Comparison of ENCODE assay signal across 8 cellular contexts in genomic region chr13:19634129-19634740, GRCh38. TPM values are rescaled to one million over a fixed set of nuclear protein-coding genes. Genes with fewer than 3 reads are reported as not detected.
DNase-seq lines count a peak whose midpoint lies in the region; ATAC-seq, FAIRE-seq and TF ChIP-seq lines count a peak whose summit lies in the region.

No MANE protein-coding gene starts in this region.

- TF ChIP-seq CTCF in WI38 (IDR thresholded peaks at IDR 0.05; ENCODE audit: low read depth, low read length) (no peak), fibroblast of villous mesenchyme (IDR thresholded peaks at IDR 0.05; ENCODE audit: insufficient read depth, low read depth, low read length) (no peak), neural cell (IDR thresholded peaks at IDR 0.05; ENCODE audit: poor library complexity, severe bottlenecking) (no peak)

- DNase-seq in AG08395 (ENCODE audit: low spot score) (peak; percentile 51), fibroblast of villous mesenchyme (ENCODE audit: low read depth) (peak; percentile 63), frontal cortex (ENCODE audit: low spot score in 2 of 2) (no peak), NCI-H1105 treated with DMSO at 0.1 percent for 48 hours (lab: John Stamatoyannopoulos, UW) (no peak)

- no peak for TF ChIP-seq RAD21 in neural cell (conservative IDR thresholded peaks at IDR 0.05)

- H3K27ac ChIP-seq in neural cell (ENCODE audit: low read length), result peak overlapping the region; percentile 87

- peak; percentile 18 for ATAC-seq in GM18867 (IDR thresholded peaks at IDR 0.05; ENCODE audit: unreplicated experiment)
- ATAC-seq in HG03460 (IDR thresholded peaks at IDR 0.05; ENCODE audit: unreplicated experiment), result peak; percentile 23

- H3K79me2 ChIP-seq in neural cell (replicated peaks; ENCODE audit: insufficient read depth, low read length), result peaks cover 40% of the 10 kb centered on the region

- peak overlapping the region; percentile 58 for H2AFZ ChIP-seq in neural cell (ENCODE audit: low read depth, low read length)

- peak overlapping the region; percentile 83 for H3K9ac ChIP-seq in neural cell (ENCODE audit: low read length)

- no peak for TF ChIP-seq EP300 in neural cell (conservative IDR thresholded peaks at IDR 0.05; ENCODE audit: poor library complexity, severe bottlenecking)

- H4K20me1 ChIP-seq in neural cell (ENCODE audit: insufficient read depth), result no peaks in the 10 kb centered on the region

- H3F3A ChIP-seq in neural cell (ENCODE audit: insufficient read depth, low read length, poor library complexity, severe bottlenecking), result no peaks in the 10 kb centered on the region

- H3K27me3 ChIP-seq in neural cell (ENCODE audit: insufficient read depth, low read depth, low read length), result no peaks in the 10 kb centered on the region

- H3K4me2 ChIP-seq in neural cell (ENCODE audit: low read length), result peak overlapping the region; percentile 92

- no peak for FAIRE-seq in frontal cortex (lab: Jason Lieb, UNC)

- no peaks in the 10 kb centered on the region for H3K36me3 ChIP-seq in neural cell (ENCODE audit: insufficient read depth, low read length)

- no peaks in the 10 kb centered on the region for H3K9me2 ChIP-seq in neural cell (ENCODE audit: insufficient read depth, low read length)

- H3K9me3 ChIP-seq in neural cell (ENCODE audit: low read length), result no peaks in the 10 kb centered on the region

- H3K4me3 ChIP-seq in WI38 (ENCODE audit: low read depth, low read length) (peak overlapping the region; percentile 90), fibroblast of villous mesenchyme (ENCODE audit: low read depth, low read length) (peak overlapping the region; percentile 94), neural cell (ENCODE audit: low read length) (peak overlapping the region; percentile 92)

TF ChIP-seq in neural cell, 6 proteins besides CTCF, POLR2A, EP300 and RAD21:
- TF ChIP-seq TAF1 (IDR thresholded peaks at IDR 0.05; ENCODE audit: low read depth) (no peak), EZH2 (IDR thresholded peaks at IDR 0.05; ENCODE audit: borderline replicate concordance, insufficient read depth, low read length, poor library complexity, severe bottlenecking) (no peak), POLR2AphosphoS5 (IDR thresholded peaks at IDR 0.05) (no peak), REST (IDR thresholded peaks at IDR 0.05; ENCODE audit: borderline replicate concordance) (no peak)

RNA-seq across cellular contexts. Expression of gene MPHOSPH8, which starts 0.8 kb away (rescaled TPM):
- 13.5 and 16.8 TPM in 2 replicates for total RNA-seq in fibroblast of villous mesenchyme
- polyA plus RNA-seq in neural cell, result 33.4 and 35.0 TPM in 2 replicates
- 25.1 and 30.9 TPM in 2 replicates for polyA minus RNA-seq in neural cell
- total RNA-seq in frontal cortex, result 33.4 TPM

Comparison
In these comparisons a context has a peak if more than half of its experiments do, and no peak if none do; other contexts are left out.
1. DNase-seq: peak in AG08395 (single experiment) and fibroblast of villous mesenchyme (single experiment); none in frontal cortex (0 of 2) and NCI-H1105 treated with DMSO at 0.1 percent for 48 hours (single experiment).
2. Peak in every context shown above with its lines, with median percentiles within 50 percentile points of each other: H3K4me3 ChIP-seq.